21 cellular contexts compared by ENCODE assay signal in the genomic region with DNA sequence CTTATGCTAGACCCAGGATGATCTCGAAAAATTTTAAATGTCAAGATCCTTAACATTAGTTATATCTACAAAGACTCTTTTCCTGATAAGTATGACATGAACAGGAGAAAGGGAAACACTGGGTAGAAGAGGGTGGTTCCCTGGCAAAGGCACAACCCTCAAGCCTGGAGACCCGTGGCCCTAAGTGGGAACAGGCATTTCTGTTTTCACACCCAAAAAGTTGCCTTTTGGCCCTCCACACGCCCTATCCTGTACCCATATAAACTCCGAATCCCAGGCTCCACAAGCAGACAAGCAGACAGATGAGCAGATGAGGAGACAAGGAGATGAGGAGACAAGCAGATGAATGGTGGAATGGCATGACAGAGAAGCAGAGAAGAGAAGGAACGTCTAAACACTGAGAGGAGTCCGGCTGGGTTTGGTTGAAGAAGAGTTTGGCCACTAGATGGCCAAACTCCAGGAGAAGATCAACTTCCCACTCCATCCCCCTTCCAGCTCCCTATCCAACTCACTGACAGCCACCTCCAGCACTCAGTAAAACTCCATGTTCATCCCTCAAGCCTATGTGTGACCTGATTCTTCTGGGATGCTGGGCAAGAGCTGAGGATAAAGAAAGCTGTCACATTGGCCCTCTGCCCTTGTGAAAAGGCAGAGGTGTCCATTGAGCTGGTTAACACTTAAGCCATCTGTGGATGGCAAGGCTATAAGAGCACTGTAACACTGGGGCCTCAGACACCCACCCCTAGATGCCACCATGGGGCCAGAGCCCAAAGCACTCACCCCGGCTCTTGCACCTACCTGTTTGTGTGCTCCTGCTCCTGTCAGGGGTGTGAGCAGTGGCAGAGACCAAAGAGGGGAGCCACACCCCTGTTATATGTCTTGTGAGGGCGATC.
A peak's percentile ranks its signal among the peaks of the same experiment; 100 is the strongest.
DNase-seq lines count a peak whose midpoint lies in the region; ATAC-seq, FAIRE-seq and TF ChIP-seq lines count a peak whose summit lies in the region.
"Had no signal": no experiment of that assay in that cellular context is flagged by ENCODE, and none has a peak within 500 bp of the region (broad histone marks: within the 10 kb centered on the region; RNA-seq: fewer than 3 reads in every experiment).

No MANE protein-coding gene starts in this region.

- H4K20me1 ChIP-seq in OCI-LY1 (ENCODE audit: insufficient read depth, low read length): no peaks in the 10 kb centered on the region

- peak; percentile 32 for FAIRE-seq in A549 (lab: Jason Lieb, UNC)
- FAIRE-seq: astrocyte, islet of Langerhans had no signal

- no peaks in the 10 kb centered on the region for H3K27me3 ChIP-seq in OCI-LY1 (ENCODE audit: insufficient read depth, low read length)

- POLR2A ChIA-PET in A549 (lab: Yijun Ruan, JAX): no interaction called here
- POLR2A ChIA-PET in activated CD8-positive, alpha-beta T cell treated with anti-CD3 and anti-CD28 coated beads, Interleukin-2, amount 10 ng/mL, durations not matched to agents 7 days and 5 days (lab: Charles Lee): interaction anchor here (0.5 kb wide), 1 partner anchor 311 kb away, joined by 4 read pairs; no protein-coding TSS in a partner anchor

- H3K79me2 ChIP-seq in OCI-LY1 (ENCODE audit: insufficient read depth, low read length): no peaks in the 10 kb centered on the region

- no peaks in the 10 kb centered on the region for H3F3A ChIP-seq in OCI-LY1 (ENCODE audit: insufficient read depth, low read length)

- no peak overlapping the region for H3K9ac ChIP-seq in OCI-LY1 (ENCODE audit: low read length)

- no peak overlapping the region for H3K4me3 ChIP-seq in A549
- H3K4me3 ChIP-seq in OCI-LY1 (ENCODE audit: low read depth, low read length, poor library complexity, severe bottlenecking): no peak overlapping the region
- no peak overlapping the region for H3K4me3 ChIP-seq in epithelial cell of proximal tubule (ENCODE audit: low read depth, low read length)

- no peaks in the 10 kb centered on the region for H3K9me2 ChIP-seq in OCI-LY1 (ENCODE audit: low read depth, low read length)

- DNase-seq in A549 (ENCODE audit: low read depth in 1 of 2, low spot score in 1 of 2) (peak; percentile 34), epithelial cell of proximal tubule (ENCODE audit: low read depth) (no peak), left cardiac atrium (no peak)
- no peak for DNase-seq in activated CD8-positive, alpha-beta memory T cell treated with anti-CD3 and anti-CD28 coated beads, Interleukin-2, amount 10 ng/mL, durations not matched to agents 7 days and 5 days
- DNase-seq in activated CD8-positive, alpha-beta T cell treated with anti-CD3 and anti-CD28 coated beads, Interleukin-2, amount 10 ng/mL, durations not matched to agents 7 days and 5 days: no peak
- DNase-seq: activated CD4-positive, alpha-beta T cell treated with anti-CD3 and anti-CD28 coated beads for 36 hours; activated naive CD4-positive, alpha-beta T cell; cortex of kidney; KG1; mesenchymal stem cell; NCI-H1417; NCI-H2171 treated with DMSO at 0.1 percent for 48 hours; nephron progenitor cell; SHP77 had no signal

- no peak for TF ChIP-seq RAD21 in A549 (conservative IDR thresholded peaks at IDR 0.05 in 1 of 2, IDR thresholded peaks at IDR 0.05 in 1 of 2)

- H3K27me3 Mint-ChIP-seq in activated CD8-positive, alpha-beta memory T cell treated with anti-CD3 and anti-CD28 coated beads, Interleukin-2, amount 10 ng/mL, durations not matched to agents 7 days and 5 days: peaks cover 38% of the 10 kb centered on the region
- peaks cover 18% of the 10 kb centered on the region for H3K27me3 Mint-ChIP-seq in activated CD8-positive, alpha-beta T cell treated with anti-CD3 and anti-CD28 coated beads, Interleukin-2, amount 10 ng/mL, durations not matched to agents 7 days and 5 days (ENCODE audit: low read depth)

- TF ChIP-seq CTCF in A549 (IDR thresholded peaks at IDR 0.05): peak; percentile 53
- peak; percentile 57; the same call in 2 of the 3 replicates for TF ChIP-seq CTCF in GM12872 (IDR thresholded peaks at IDR 0.05; ENCODE audit: insufficient read depth, low read depth, low read length)
- TF ChIP-seq CTCF in OCI-LY1 (IDR thresholded peaks at IDR 0.05; ENCODE audit: low read length): peak; percentile 21; the same call in 1 of the 2 replicates
- peak; percentile 34 for TF ChIP-seq CTCF in epithelial cell of proximal tubule (conservative IDR thresholded peaks at IDR 0.05; ENCODE audit: low read depth, low read length)

- H3K4me3 Mint-ChIP-seq in activated CD8-positive, alpha-beta memory T cell treated with anti-CD3 and anti-CD28 coated beads, Interleukin-2, amount 10 ng/mL, durations not matched to agents 7 days and 5 days: no peak overlapping the region
- H3K4me3 Mint-ChIP-seq in activated CD8-positive, alpha-beta T cell treated with anti-CD3 and anti-CD28 coated beads, Interleukin-2, amount 10 ng/mL, durations not matched to agents 7 days and 5 days: no peak overlapping the region
- H3K4me3 Mint-ChIP-seq: activated CD4-positive, alpha-beta T cell treated with anti-CD3 and anti-CD28 coated beads for 36 hours; nephron progenitor cell; stimulated activated naive CD8-positive, alpha-beta T cell treated with anti-CD3 and anti-CD28 coated beads, Interleukin-15, Interleukin-2, amounts not matched to agents 100 ng/mL and 50 ng/mL, for 24 hours had no signal

- TF ChIP-seq POLR2A in A549 (IDR thresholded peaks at IDR 0.05; ENCODE audit: low read length): no peak

- H3K4me1 Mint-ChIP-seq in activated CD8-positive, alpha-beta memory T cell treated with anti-CD3 and anti-CD28 coated beads, Interleukin-2, amount 10 ng/mL, durations not matched to agents 7 days and 5 days: no peaks in the 10 kb centered on the region
- no peaks in the 10 kb centered on the region for H3K4me1 Mint-ChIP-seq in activated CD8-positive, alpha-beta T cell treated with anti-CD3 and anti-CD28 coated beads, Interleukin-2, amount 10 ng/mL, durations not matched to agents 7 days and 5 days (ENCODE audit: low read depth)
- H3K4me1 Mint-ChIP-seq: activated CD4-positive, alpha-beta T cell treated with anti-CD3 and anti-CD28 coated beads for 36 hours; nephron progenitor cell had no signal

- H3K9me3 ChIP-seq in A549 (no peaks in the 10 kb centered on the region), OCI-LY1 (ENCODE audit: low read length) (no peaks in the 10 kb centered on the region)

- H3K4me2 ChIP-seq in A549: no peak overlapping the region
- H3K4me2 ChIP-seq in OCI-LY1 (ENCODE audit: low read length): no peak overlapping the region

- no peak overlapping the region for H3K27ac ChIP-seq in A549
- H3K27ac ChIP-seq in OCI-LY1 (ENCODE audit: low read depth, low read length, poor library complexity, severe bottlenecking): no peak overlapping the region

- intact Hi-C loops in left cardiac atrium (cut with DNase I): no loop called here

- WGBS in A549 (ENCODE audit: missing lambda C conversion rate): 50% methylated on average over 8 of the region's 8 CpGs

- H2AFZ ChIP-seq in OCI-LY1 (ENCODE audit: low read length): no peak overlapping the region

- no peaks in the 10 kb centered on the region for H3K9me3 Mint-ChIP-seq in activated CD8-positive, alpha-beta memory T cell treated with anti-CD3 and anti-CD28 coated beads, Interleukin-2, amount 10 ng/mL, durations not matched to agents 7 days and 5 days (ENCODE audit: low read depth)
- no peaks in the 10 kb centered on the region for H3K9me3 Mint-ChIP-seq in activated CD8-positive, alpha-beta T cell treated with anti-CD3 and anti-CD28 coated beads, Interleukin-2, amount 10 ng/mL, durations not matched to agents 7 days and 5 days (ENCODE audit: insufficient read depth)
- H3K9me3 Mint-ChIP-seq: stimulated activated naive CD8-positive, alpha-beta T cell treated with anti-CD3 and anti-CD28 coated beads, Interleukin-15, Interleukin-2, amounts not matched to agents 100 ng/mL and 50 ng/mL, for 24 hours had no signal

- H3K36me3 ChIP-seq in OCI-LY1 (ENCODE audit: insufficient read depth, low read length): no peaks in the 10 kb centered on the region

- ATAC-seq in A549: peak; percentile 92 to 98
- ATAC-seq in activated CD8-positive, alpha-beta memory T cell treated with anti-CD3 and anti-CD28 coated beads, Interleukin-2, amount 10 ng/mL, durations not matched to agents 7 days and 5 days: no peak
- no peak for ATAC-seq in activated CD8-positive, alpha-beta T cell treated with anti-CD3 and anti-CD28 coated beads, Interleukin-2, amount 10 ng/mL, durations not matched to agents 7 days and 5 days
- ATAC-seq in HG03135 (IDR thresholded peaks at IDR 0.05; ENCODE audit: unreplicated experiment): no peak
- no peak for ATAC-seq in left cardiac atrium
- ATAC-seq: activated CD4-positive, alpha-beta T cell treated with anti-CD3 and anti-CD28 coated beads for 36 hours; esophagus mucosa had no signal

- no peak for TF ChIP-seq EP300 in A549 (IDR thresholded peaks at IDR 0.05)

- H3K27ac Mint-ChIP-seq in activated CD8-positive, alpha-beta memory T cell treated with anti-CD3 and anti-CD28 coated beads, Interleukin-2, amount 10 ng/mL, durations not matched to agents 7 days and 5 days: no peak overlapping the region
- no peak overlapping the region for H3K27ac Mint-ChIP-seq in activated CD8-positive, alpha-beta T cell treated with anti-CD3 and anti-CD28 coated beads, Interleukin-2, amount 10 ng/mL, durations not matched to agents 7 days and 5 days
- H3K27ac Mint-ChIP-seq: activated CD4-positive, alpha-beta T cell treated with anti-CD3 and anti-CD28 coated beads for 36 hours; nephron progenitor cell; stimulated activated naive CD8-positive, alpha-beta T cell treated with anti-CD3 and anti-CD28 coated beads, Interleukin-15, Interleukin-2, amounts not matched to agents 100 ng/mL and 50 ng/mL, for 24 hours had no signal

- no peaks in the 10 kb centered on the region for H3K36me3 Mint-ChIP-seq in activated CD8-positive, alpha-beta memory T cell treated with anti-CD3 and anti-CD28 coated beads, Interleukin-2, amount 10 ng/mL, durations not matched to agents 7 days and 5 days
- H3K36me3 Mint-ChIP-seq in activated CD8-positive, alpha-beta T cell treated with anti-CD3 and anti-CD28 coated beads, Interleukin-2, amount 10 ng/mL, durations not matched to agents 7 days and 5 days (ENCODE audit: low read depth): no peaks in the 10 kb centered on the region

- CTCF ChIA-PET in A549 (lab: Yijun Ruan, JAX): interaction anchor here (0.7 to 1.3 kb wide), 6 partner anchors 9 to 594 kb away, joined by 3 to 6 read pairs (median 4); no protein-coding TSS in a partner anchor
- CTCF ChIA-PET in activated CD8-positive, alpha-beta memory T cell treated with anti-CD3 and anti-CD28 coated beads, Interleukin-2, amount 10 ng/mL, durations not matched to agents 7 days and 5 days (lab: Charles Lee): no interaction called here
- CTCF ChIA-PET in activated CD8-positive, alpha-beta T cell treated with anti-CD3 and anti-CD28 coated beads, Interleukin-2, amount 10 ng/mL, durations not matched to agents 7 days and 5 days (lab: Charles Lee): no interaction called here

- H3K4me1 ChIP-seq in A549: no peaks in the 10 kb centered on the region
- no peaks in the 10 kb centered on the region for H3K4me1 ChIP-seq in OCI-LY1 (ENCODE audit: insufficient read depth, low read length, severe bottlenecking)

TF ChIP-seq in A549, 52 proteins besides CTCF, POLR2A, EP300 and RAD21 (continues in another document):
- TF ChIP-seq RFX5 (IDR thresholded peaks at IDR 0.05): no peak
- TF ChIP-seq FOXS1 (CRISPR knock-in tag; IDR thresholded peaks at IDR 0.05): no peak
- no peak for TF ChIP-seq HEYL (CRISPR knock-in tag; IDR thresholded peaks at IDR 0.05)
- no peak for TF ChIP-seq RARB (CRISPR knock-in tag; IDR thresholded peaks at IDR 0.05)
- no peak for TF ChIP-seq HOXB5 (CRISPR knock-in tag; IDR thresholded peaks at IDR 0.05)

Comparison
In these comparisons a context has a peak if more than half of its experiments do, and no peak if none do; other contexts are left out.
1. ATAC-seq: peak in A549 (2 of 2); none in activated CD8-positive, alpha-beta memory T cell treated with anti-CD3 and anti-CD28 coated beads, Interleukin-2, amount 10 ng/mL, durations not matched to agents 7 days and 5 days (single experiment), activated CD8-positive, alpha-beta T cell treated with anti-CD3 and anti-CD28 coated beads, Interleukin-2, amount 10 ng/mL, durations not matched to agents 7 days and 5 days (single experiment), HG03135 (single experiment) and left cardiac atrium (0 of 2).
2. DNase-seq: peak in A549 (2 of 2); none in epithelial cell of proximal tubule (single experiment), activated CD8-positive, alpha-beta memory T cell treated with anti-CD3 and anti-CD28 coated beads, Interleukin-2, amount 10 ng/mL, durations not matched to agents 7 days and 5 days (single experiment), activated CD8-positive, alpha-beta T cell treated with anti-CD3 and anti-CD28 coated beads, Interleukin-2, amount 10 ng/mL, durations not matched to agents 7 days and 5 days (single experiment) and left cardiac atrium (single experiment).
3. Peak in every context shown above with its lines, with median percentiles within 50 percentile points of each other: CTCF ChIP-seq.